In the genomic region with DNA sequence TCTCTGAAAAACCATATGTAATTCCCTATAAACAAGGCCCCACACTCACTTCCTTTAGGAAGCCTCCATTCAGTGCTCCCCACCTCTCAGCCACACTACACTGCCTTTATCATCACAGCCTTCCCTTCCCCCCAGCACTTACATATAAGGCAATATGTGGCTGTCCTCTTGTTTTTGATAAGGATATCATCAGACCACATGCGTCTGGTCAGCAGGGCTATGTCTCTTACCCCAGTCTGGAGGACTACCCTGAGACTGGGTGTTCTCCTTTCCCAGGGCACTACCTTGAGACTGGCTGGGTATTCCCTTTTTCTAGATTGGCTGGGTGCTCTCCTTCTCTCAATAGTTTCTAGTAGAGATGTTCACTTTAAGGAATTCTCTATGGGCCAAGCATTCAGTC, we compare ENCODE assay signal across 25 cellular contexts. TPM values are rescaled to one million over a fixed set of nuclear protein-coding genes. Genes with fewer than 3 reads are reported as not detected.
A peak's percentile ranks its signal among the peaks of the same experiment; 100 is the strongest.
DNase-seq lines count a peak whose midpoint lies in the region; ATAC-seq, FAIRE-seq and TF ChIP-seq lines count a peak whose summit lies in the region.
"Had no signal": no experiment of that assay in that cellular context is flagged by ENCODE, and none has a peak within 500 bp of the region (broad histone marks: within the 10 kb centered on the region; RNA-seq: fewer than 3 reads in every experiment).

No MANE protein-coding gene starts in this region.

- POLR2A ChIA-PET in K562 (lab: Yijun Ruan, JAX), result interaction anchor here (3.2 kb wide), 1 partner anchor 10 kb away, joined by 8 read pairs; no protein-coding TSS in a partner anchor

- peak overlapping the region; percentile 67 for H3K4me2 ChIP-seq in K562 (ENCODE audit: insufficient read depth, low read length)
- H3K4me2 ChIP-seq: BLaER1 had no signal

- CTCF ChIA-PET in K562 (lab: Yijun Ruan, JAX; ENCODE audit: low intra/inter-chr PET ratio), result no interaction called here

- no peaks in the 10 kb centered on the region for H3K9me1 ChIP-seq in K562 (ENCODE audit: control insufficient read depth, insufficient read depth, low read length)

- H3K36me3 ChIP-seq in right atrium auricular region (no peaks in the 10 kb centered on the region), heart right ventricle (peaks cover 0 to 28% (median 0%) of the 10 kb centered on the region in 9 donors), K562 (ENCODE audit: control insufficient read depth, insufficient read depth, low read length) (peaks cover 2% of the 10 kb centered on the region; the same call in 1 of the 3 replicates), spleen (peaks cover 0 to 42% (median 4%) of the 10 kb centered on the region in 6 donors), aorta (ENCODE audit: control insufficient read depth in 1 of 2, insufficient read depth in 2 of 2, low read length in 1 of 2) (no peaks in the 10 kb centered on the region)
- H3K36me3 ChIP-seq: BLaER1, SJSA1 had no signal

- H2AFZ ChIP-seq in K562 (ENCODE audit: low read depth, low read length), result peak overlapping the region; percentile 71

- H3K4me1 ChIP-seq in right atrium auricular region (peaks cover 0 to 3% of the 10 kb centered on the region in 2 donors), heart right ventricle (peaks cover 0 to 36% (median 2%) of the 10 kb centered on the region in 9 donors), K562 (replicated peaks in 1 of 2; ENCODE audit: control insufficient read depth in 2 of 2, insufficient read depth in 2 of 2, low read length in 2 of 2) (peaks cover 31 to 34% of the 10 kb centered on the region in 2 experiments), spleen (peaks cover 0 to 60% (median 14%) of the 10 kb centered on the region in 6 donors), aorta (ENCODE audit: control insufficient read depth in 1 of 2, insufficient read depth in 2 of 2, low read length in 2 of 2) (no peaks in the 10 kb centered on the region)
- H3K4me1 ChIP-seq: BLaER1, SJSA1 had no signal

- H3K79me2 ChIP-seq in K562 (ENCODE audit: control insufficient read depth, insufficient read depth, low read length), result peaks cover 10% of the 10 kb centered on the region; the same call in 1 of the 3 replicates

- H4K20me1 ChIP-seq in K562 (replicated peaks; ENCODE audit: control insufficient read depth, insufficient read depth, low read length), result no peaks in the 10 kb centered on the region
- H4K20me1 ChIP-seq: BLaER1 had no signal

- in situ Hi-C loops in K562 (cut with MboI), result loop anchor here (10.0 kb wide), 1 partner anchor 495 kb away; no protein-coding TSS in a partner anchor

- DNase-seq in right atrium auricular region (ENCODE audit: low spot score), result peak; percentile 16
- no peak for DNase-seq in heart right ventricle
- DNase-seq in K562 (ENCODE audit: extremely low read depth in 1 of 4, low spot score in 3 of 4), result peak; percentile 67 to 87 (median 76)
- DNase-seq in spleen, result no peak
- no peak for DNase-seq in aorta
- no peak for DNase-seq in NCI-H1092 treated with DMSO at 0.1 percent for 48 hours (lab: John Stamatoyannopoulos, UW)
- no peak for DNase-seq in omental fat pad (ENCODE audit: low spot score)
- DNase-seq: ACHN; CD4-positive, alpha-beta memory T cell; DND-41; H9; HFFc6; IMR-90; NCI-H1417 treated with DMSO at 0.1 percent for 48 hours; NCI-H187; NCI-H446; NCI-H526 had no signal

- ATAC-seq in heart right ventricle, result no peak
- ATAC-seq in K562, result peak; percentile 78
- no peak for ATAC-seq in aorta (ENCODE audit: low FRiP score)
- ATAC-seq in omental fat pad (ENCODE audit: low FRiP score), result no peak
- ATAC-seq in HG03439 (IDR thresholded peaks at IDR 0.05; ENCODE audit: unreplicated experiment), result no peak
- ATAC-seq: GM12878, Right ventricle myocardium inferior had no signal

- H3K9me3 ChIP-seq in right atrium auricular region (no peaks in the 10 kb centered on the region), heart right ventricle (no peaks in the 10 kb centered on the region), K562 (replicated peaks; ENCODE audit: control insufficient read depth, insufficient read depth, low read depth, low read length) (no peaks in the 10 kb centered on the region), spleen (no peaks in the 10 kb centered on the region), aorta (ENCODE audit: control insufficient read depth, low read length) (no peaks in the 10 kb centered on the region)
- H3K9me3 ChIP-seq: BLaER1, SJSA1 had no signal

- TF ChIP-seq CTCF in right atrium auricular region (IDR thresholded peaks at IDR 0.05) (no peak), heart right ventricle (IDR thresholded peaks at IDR 0.05) (no peak), K562 (IDR thresholded peaks at IDR 0.05 in 2 of 3, conservative IDR thresholded peaks at IDR 0.05 in 1 of 3; ENCODE audit: insufficient read depth in 2 of 3, low read depth in 1 of 3, low read length in 3 of 3) (no peak), spleen (IDR thresholded peaks at IDR 0.05 in 8 of 11, conservative IDR thresholded peaks at IDR 0.05 in 3 of 11) (no peak), omental fat pad (IDR thresholded peaks at IDR 0.05) (no peak)

- peak; percentile 89 for FAIRE-seq in K562 (lab: Jason Lieb, UNC)
- FAIRE-seq: GM12878, HTR-8/SVneo had no signal

- H3K27me3 ChIP-seq in right atrium auricular region (no peaks in the 10 kb centered on the region), heart right ventricle (no peaks in the 10 kb centered on the region), K562 (ENCODE audit: control insufficient read depth in 2 of 2, insufficient read depth in 2 of 2, low read length in 2 of 2) (no peaks in the 10 kb centered on the region), spleen (replicated peaks in 1 of 7) (no peaks in the 10 kb centered on the region), aorta (ENCODE audit: control insufficient read depth in 1 of 2, insufficient read depth in 2 of 2, low read length in 1 of 2) (no peaks in the 10 kb centered on the region)
- H3K27me3 ChIP-seq: BLaER1, SJSA1 had no signal

- WGBS in heart right ventricle, 2 donors, result 0 to 46% methylated on average over 1 of the region's 1 CpG
- 10% methylated on average over 1 of the region's 1 CpG for WGBS in K562 (ENCODE audit: insufficient coverage, low coverage, missing lambda C conversion rate)
- 0 to 53% (median 0%) methylated on average over 1 of the region's 1 CpG for WGBS in spleen, 5 donors
- WGBS in aorta, 2 donors, result 0% methylated on average over 1 of the region's 1 CpG

- peak; percentile 82 for TF ChIP-seq EP300 in K562 (IDR thresholded peaks at IDR 0.05; ENCODE audit: low read length)

- intact Hi-C loops in heart right ventricle (cut with DNase I), result loop anchor here in 1 of 10 donors (10.0 kb wide), 1 partner anchor 265 kb away; no protein-coding TSS in a partner anchor
- intact Hi-C loops in K562 (cut with micrococcal nuclease), result loop anchor here (10.0 kb wide), 1 partner anchor 275 kb away; the partner anchor contains the start of gene CHRDL2
- intact Hi-C loops in spleen (cut with DNase I; ENCODE audit: low total_unique reads), result no loop called here
- intact Hi-C loops in aorta (cut with DNase I), result no loop called here

- peak overlapping the region; percentile 0 to 67; a peak in 3 of 4 replicates for H3K9ac ChIP-seq in K562 (ENCODE audit: insufficient read depth in 1 of 2, low read depth in 2 of 2, low read length in 2 of 2)
- H3K9ac ChIP-seq: BLaER1 had no signal

- BruUV-seq in K562 (replicated peaks; lab: Mats Ljungman, UMichigan), result no TSS peak

- no peak overlapping the region for H3K27ac ChIP-seq in right atrium auricular region
- H3K27ac ChIP-seq in heart right ventricle, result peak overlapping the region in 1 of 10 donors; percentile 85
- peak overlapping the region; percentile 72 for H3K27ac ChIP-seq in K562 (ENCODE audit: extremely low read depth, low read depth, low read length)
- H3K27ac ChIP-seq in spleen, result peak overlapping the region in 5 of 8 donors; percentile 11 to 93 (median 90)
- H3K27ac ChIP-seq in aorta (ENCODE audit: low read depth in 1 of 2, low read length in 2 of 2), result no peak overlapping the region
- H3K27ac ChIP-seq: 22Rv1, BLaER1, SJSA1 had no signal

- TF ChIP-seq POLR2A in K562 (conservative IDR thresholded peaks at IDR 0.05) (peak; percentile 21; the same call in 1 of the 2 replicates), spleen (IDR thresholded peaks at IDR 0.05) (no peak)

- TF ChIP-seq RAD21 in K562 (CRISPR knock-in tag; conservative IDR thresholded peaks at IDR 0.05 in 1 of 2, IDR thresholded peaks at IDR 0.05 in 1 of 2), result no peak

- no peak overlapping the region for H3K4me3 ChIP-seq in right atrium auricular region
- H3K4me3 ChIP-seq in heart right ventricle, result peak overlapping the region in 1 of 10 donors; percentile 53
- no peak overlapping the region for H3K4me3 ChIP-seq in K562
- peak overlapping the region in 4 of 8 donors; percentile 30 to 64 (median 36) for H3K4me3 ChIP-seq in spleen
- no peak overlapping the region for H3K4me3 ChIP-seq in aorta (ENCODE audit: low read length in 2 of 2)
- H3K4me3 ChIP-seq: BLaER1, GM12878, SJSA1 had no signal

RNA-seq across cellular contexts. Expression of gene KCNE3, which starts 7.8 kb away (rescaled TPM):
- total RNA-seq in right atrium auricular region, result 1 to 10 TPM; 1.4 to 3.3 TPM
- total RNA-seq in heart right ventricle, result 1 to 10 TPM; 1.3 to 7.1 (median 3.0) TPM
- polyA plus RNA-seq in heart right ventricle, result 1 to 10 TPM; 1.2 to 2.3 TPM
- 2.7 and 3.5 TPM in 2 replicates for total RNA-seq in K562 (2011; cell fraction: chromatin; rRNA removed; ENCODE audit: low replicate concordance)
- total RNA-seq in K562 (2011; cell fraction: nucleolus; rRNA removed), result 1.7 and 3.3 TPM in 2 replicates
- total RNA-seq in K562 (2011; cell fraction: nucleoplasm; rRNA removed), result 3.2 and 3.9 TPM in 2 replicates
- total RNA-seq in K562 (2014; rRNA removed), result 6.8 and 7.2 TPM in 2 replicates
- total RNA-seq in K562 (2014; rRNA removed; fragmentation: Illumina TruSeq; extraction: Trizol), result 7.0 and 8.0 TPM in 2 replicates
- total RNA-seq in K562 (2015; rRNA removed; fragmentation: Illumina TruSeq; extraction: Trizol), result 5.2 and 5.7 TPM in 2 replicates
- total RNA-seq in K562 (2021), result 5.9 and 6.2 TPM in 2 replicates
- 2.0 and 2.4 TPM in 2 replicates for polyA plus RNA-seq in K562 (2011; rRNA removed)
- 1.8 and 3.4 TPM in 2 replicates for polyA plus RNA-seq in K562 (2011; cell fraction: cytosol; rRNA removed)
- polyA plus RNA-seq in K562 (2011; cell fraction: nucleus; rRNA removed), result 2.1 and 2.6 TPM in 2 replicates
- 6.7 and 11.4 TPM in 2 replicates for polyA plus RNA-seq in K562 (2012)
- 7.9 and 8.4 TPM in 2 replicates for polyA plus RNA-seq in K562 (2014; fragmentation: Illumina TruSeq; extraction: Trizol)
- 1 to 10 TPM; 1.6 to 2.3 TPM for polyA plus RNA-seq in K562 (2014; fragmentation: Nextera tagmentation; extraction: Ambion mirVana)
- polyA plus RNA-seq in K562 (2014; rRNA removed), result 8.7 and 9.9 TPM in 2 replicates
- polyA minus RNA-seq in K562 (2011; rRNA and poly(A)+ RNA removed), result 1.0 and 2.6 TPM in 2 replicates
- polyA minus RNA-seq in K562 (2011; cell fraction: cytosol; rRNA and poly(A)+ RNA removed), result 1.4 and 1.6 TPM in 2 replicates
- polyA minus RNA-seq in K562 (2011; cell fraction: nucleus; rRNA and poly(A)+ RNA removed), result 0.67 TPM in 2 replicates
- 10 to 100 TPM; 19.3 to 61.8 (median 27.0) TPM for total RNA-seq in spleen
- polyA plus RNA-seq in spleen, result 1 to 10 TPM; 4.2 to 9.6 (median 5.1) TPM
- 10 to 100 TPM in 1 of 2 donors, 1 to 10 TPM in 1; 3.8 to 12.5 TPM for total RNA-seq in aorta
- 10 to 100 TPM in 1 of 2 donors, under 1 TPM in 1; 0.97 to 17.9 TPM for polyA plus RNA-seq in aorta
- 10 to 100 TPM in 3 of 4 donors, 1 to 10 TPM in 1; 8.9 to 18.1 (median 11.0) TPM for total RNA-seq in omental fat pad
- total RNA-seq: GM12878, OCI-LY7, SJSA1 had no signal
- polyA plus RNA-seq: CD4-positive, alpha-beta memory T cell; GM12878 had no signal

RNA-seq across cellular contexts. Expression of gene LIPT2, which starts 33.9 kb away (rescaled TPM):
- total RNA-seq in right atrium auricular region (1 to 10 TPM; 2.9 to 4.8 TPM), heart right ventricle (1 to 10 TPM; 1.0 to 3.8 (median 1.7) TPM), K562 (2014; rRNA removed) (4.5 and 5.5 TPM in 2 replicates), K562 (2014; rRNA removed; fragmentation: Illumina TruSeq; extraction: Trizol) (2.3 and 3.3 TPM in 2 replicates), K562 (2015; rRNA removed; fragmentation: Illumina TruSeq; extraction: Trizol) (3.6 and 4.7 TPM in 2 replicates), K562 (2021) (2.6 and 2.9 TPM in 2 replicates), spleen (1 to 10 TPM; 2.3 to 9.1 (median 4.6) TPM), aorta (1 to 10 TPM; 1.0 to 1.8 TPM), omental fat pad (1 to 10 TPM; 2.2 to 4.7 (median 3.4) TPM)
- polyA plus RNA-seq in heart right ventricle (1 to 10 TPM in 1 of 2 donors, under 1 TPM in 1; 0.93 to 1.5 TPM), K562 (2011; rRNA removed) (4.5 and 5.2 TPM in 2 replicates), K562 (2014; fragmentation: Illumina TruSeq; extraction: Trizol) (3.3 and 4.3 TPM in 2 replicates), K562 (2014; fragmentation: Nextera tagmentation; extraction: Ambion mirVana) (1 to 10 TPM in 1 of 2 experiments, under 1 TPM in 1; 1.00 to 1.4 TPM), K562 (2014; rRNA removed) (2.9 and 3.5 TPM in 2 replicates), spleen (1 to 10 TPM; 2.0 to 3.3 (median 2.1) TPM), aorta (under 1 TPM in 1 of 2 donors, not detected in 1; 0.95 TPM)
- total RNA-seq in K562 (2011; cell fraction: chromatin; rRNA removed; ENCODE audit: low replicate concordance), result 3.1 TPM in 1 of 2 replicates, not detected in the other
- 3.4 and 4.3 TPM in 2 replicates for total RNA-seq in K562 (2011; cell fraction: nucleolus; rRNA removed)
- 3.1 and 3.6 TPM in 2 replicates for total RNA-seq in K562 (2011; cell fraction: nucleoplasm; rRNA removed)
- polyA plus RNA-seq in K562 (2011; cell fraction: cytosol; rRNA removed), result 4.2 and 6.6 TPM in 2 replicates
- 1.4 and 3.0 TPM in 2 replicates for polyA plus RNA-seq in K562 (2011; cell fraction: nucleus; rRNA removed)
- 2.8 and 3.9 TPM in 2 replicates for polyA plus RNA-seq in K562 (2012)
- polyA minus RNA-seq in K562 (2011; rRNA and poly(A)+ RNA removed), result 3.7 and 3.9 TPM in 2 replicates
- 2.1 and 2.7 TPM in 2 replicates for polyA minus RNA-seq in K562 (2011; cell fraction: cytosol; rRNA and poly(A)+ RNA removed)
- polyA minus RNA-seq in K562 (2011; cell fraction: nucleus; rRNA and poly(A)+ RNA removed), result 2.6 and 3.2 TPM in 2 replicates

Comparison
In these comparisons a context has a peak if more than half of its experiments do, and no peak if none do; other contexts are left out.
1. DNase-seq: peak in right atrium auricular region (single experiment) and K562 (4 of 4); none in heart right ventricle (0 of 2), spleen (single experiment), aorta (0 of 2), NCI-H1092 treated with DMSO at 0.1 percent for 48 hours (single experiment) and omental fat pad (single experiment).
2. H3K27ac ChIP-seq: peak in K562 (single experiment) and spleen (5 of 8); none in right atrium auricular region (0 of 2) and aorta (0 of 2).